8 cellular contexts compared by ENCODE assay signal in the genomic region with DNA sequence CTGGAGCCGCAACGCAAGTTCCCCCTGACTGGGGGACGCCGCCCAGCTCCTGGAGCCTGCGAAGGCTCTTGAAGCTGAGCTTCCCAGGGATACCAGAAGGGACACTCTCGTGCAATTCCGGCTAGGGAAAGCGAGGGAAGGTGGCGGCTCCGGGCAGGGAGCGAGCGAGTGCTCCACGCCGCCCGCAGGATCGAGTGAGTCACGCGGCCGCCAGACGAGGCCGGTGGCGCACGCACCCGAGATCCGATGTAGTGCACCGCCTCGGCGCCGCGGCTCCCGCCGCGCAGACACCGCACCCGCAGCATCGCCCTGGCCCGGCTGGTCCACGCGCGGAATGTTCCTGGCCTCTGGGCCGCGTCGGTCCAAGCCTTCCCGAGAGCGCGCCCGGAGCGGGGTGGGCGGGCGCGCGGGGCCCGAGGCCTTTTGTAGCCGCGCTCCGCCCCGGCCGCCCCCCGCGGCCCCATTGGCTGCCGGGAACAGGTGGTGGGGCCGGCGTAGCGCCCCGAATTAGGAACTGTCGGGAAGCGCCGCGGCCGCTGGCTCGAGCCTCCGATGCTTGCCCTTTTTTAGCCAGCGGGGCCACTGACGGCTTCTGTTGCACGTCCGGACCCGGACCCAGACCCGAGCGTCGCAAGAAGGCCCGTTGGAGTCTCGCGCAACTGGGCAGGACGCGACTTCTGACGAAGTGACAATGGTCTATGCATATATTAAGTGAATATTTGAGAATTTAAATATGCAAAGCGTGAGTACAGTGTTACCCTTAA. TPM values are rescaled to one million over a fixed set of nuclear protein-coding genes. Genes with fewer than 3 reads are reported as not detected.
DNase-seq lines count a peak whose midpoint lies in the region; ATAC-seq, FAIRE-seq and TF ChIP-seq lines count a peak whose summit lies in the region.

A gene with protein sequence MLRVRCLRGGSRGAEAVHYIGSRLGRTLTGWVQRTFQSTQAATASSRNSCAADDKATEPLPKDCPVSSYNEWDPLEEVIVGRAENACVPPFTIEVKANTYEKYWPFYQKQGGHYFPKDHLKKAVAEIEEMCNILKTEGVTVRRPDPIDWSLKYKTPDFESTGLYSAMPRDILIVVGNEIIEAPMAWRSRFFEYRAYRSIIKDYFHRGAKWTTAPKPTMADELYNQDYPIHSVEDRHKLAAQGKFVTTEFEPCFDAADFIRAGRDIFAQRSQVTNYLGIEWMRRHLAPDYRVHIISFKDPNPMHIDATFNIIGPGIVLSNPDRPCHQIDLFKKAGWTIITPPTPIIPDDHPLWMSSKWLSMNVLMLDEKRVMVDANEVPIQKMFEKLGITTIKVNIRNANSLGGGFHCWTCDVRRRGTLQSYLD (minus strand): TSS at position 396 of the 764 bp plus-strand sequence. CDS start 91 bp downstream, at position 305.

- no peaks in the 10 kb centered on the region; the same call in 2 of the 3 replicates for H3K9me3 Mint-ChIP-seq in GM23338

- peaks cover 44% of the 10 kb centered on the region for H3K27me3 Mint-ChIP-seq in GM23338 (ENCODE audit: insufficient read depth, low read depth, poor library complexity)

- H3K27ac Mint-ChIP-seq in GM23338: no peak within 1 kb of the TSS

- H3F3A ChIP-seq in GM23338 (replicated peaks; ENCODE audit: low read depth): no peaks in the 10 kb centered on the region

- H3K36me3 ChIP-seq in GM23338 (ENCODE audit: insufficient read depth) (no peaks in the 10 kb centered on the region), kidney (ENCODE audit: control insufficient read depth in 1 of 2, insufficient read depth in 2 of 2, low read length in 2 of 2) (no peaks in the 10 kb centered on the region)

- peak; percentile 93 for ATAC-seq in GM23338

- DNase-seq in GM23338 (ENCODE audit: low spot score): peak; percentile 88
- DNase-seq in LoVo (ENCODE audit: low spot score): peak; percentile 51
- peak; percentile 51 for DNase-seq in UCSD-AML1 (lab: John Stamatoyannopoulos, UW; ENCODE audit: unreplicated experiment)
- DNase-seq in cerebellum (ENCODE audit: low spot score): peak; percentile 87
- peak; percentile 94 for DNase-seq in kidney
- peak; percentile 51 for DNase-seq in stimulated activated CD4-positive, alpha-beta T cell treated with anti-CD3 and anti-CD28 coated beads, Interleukin-12 subunit alpha, Interleukin-12 subunit beta, amount 100 ng/mL, for 4 hours
- no peak for DNase-seq in KG1 (lab: John Stamatoyannopoulos, UW)

- H3K9me2 ChIP-seq in GM23338 (ENCODE audit: insufficient read depth): no peaks in the 10 kb centered on the region

- peak within 1 kb of the TSS; percentile 91 for H3K4me3 Mint-ChIP-seq in GM23338

- TF ChIP-seq CTCF in GM12875 (IDR thresholded peaks at IDR 0.05; ENCODE audit: borderline replicate concordance, insufficient read depth, low read depth, low read length): peak; percentile 26; the same call in 1 of the 2 replicates
- peak; percentile 18 to 35; a peak in 2 of 4 replicates for TF ChIP-seq CTCF in GM23338 (conservative IDR thresholded peaks at IDR 0.05; ENCODE audit: low read depth in 2 of 2)
- peak; percentile 4 for TF ChIP-seq CTCF in kidney (IDR thresholded peaks at IDR 0.05; ENCODE audit: borderline replicate concordance, extremely low read depth, insufficient read depth)

- H3K4me3 ChIP-seq in GM12875 (ENCODE audit: low read depth, low read length): peak within 1 kb of the TSS; percentile 77
- H3K4me3 ChIP-seq in GM23338: peak within 1 kb of the TSS; percentile 93
- H3K4me3 ChIP-seq in kidney (ENCODE audit: low read length in 2 of 2): peak within 1 kb of the TSS; percentile 75 to 83

- H3K4me1 Mint-ChIP-seq in GM23338: peaks cover 18% of the 10 kb centered on the region

- H2AFZ ChIP-seq in GM23338: peak within 1 kb of the TSS; percentile 100

- no peaks in the 10 kb centered on the region for H3K9me3 ChIP-seq in kidney (ENCODE audit: control insufficient read depth in 1 of 2, low read length in 2 of 2)

- FAIRE-seq in kidney (lab: Jason Lieb, UNC): no peak

- H3K4me1 ChIP-seq in GM23338 (ENCODE audit: insufficient read depth) (peaks cover 9% of the 10 kb centered on the region; the same call in 1 of the 2 replicates), kidney (ENCODE audit: control insufficient read depth in 1 of 2, insufficient read depth in 1 of 2, low read depth in 1 of 2, low read length in 2 of 2) (peaks cover 0 to 3% of the 10 kb centered on the region in 2 donors)

- peak within 1 kb of the TSS; percentile 69 to 89 for H3K9ac ChIP-seq in kidney (ENCODE audit: low read length in 2 of 2)

- peak within 1 kb of the TSS; percentile 99 for H3K4me2 ChIP-seq in GM23338

- intact Hi-C loops in kidney (cut with DNase I): no loop called here

- no peaks in the 10 kb centered on the region; the same call in 2 of the 3 replicates for H3K36me3 Mint-ChIP-seq in GM23338 (ENCODE audit: low read depth)

- peaks cover 67% of the 10 kb centered on the region for H3K27me3 ChIP-seq in GM23338 (ENCODE audit: insufficient read depth)

- no peaks in the 10 kb centered on the region for H3K79me2 ChIP-seq in GM23338 (replicated peaks; ENCODE audit: insufficient read depth)

- H4K20me1 ChIP-seq in GM23338 (replicated peaks; ENCODE audit: insufficient read depth): 0 out of 2 replicates have a peak, but pooled peaks cover 2% of the 10 kb centered on the region

- no peak within 1 kb of the TSS for H3K27ac ChIP-seq in GM23338 (ENCODE audit: low read depth)
- peak within 1 kb of the TSS; percentile 78 to 86 for H3K27ac ChIP-seq in kidney (ENCODE audit: low read depth in 2 of 2, low read length in 2 of 2)

TF ChIP-seq in GM23338, 12 proteins besides CTCF, POLR2A, EP300 and RAD21:
- TF ChIP-seq POLR2AphosphoS5 (IDR thresholded peaks at IDR 0.05; ENCODE audit: low read depth) (peak; percentile 54), ZNF331 (CRISPR knock-in tag; IDR thresholded peaks at IDR 0.05; ENCODE audit: low read depth) (no peak)

RNA-seq across cellular contexts. Expression of the gene that starts here (rescaled TPM):
- 17.5 and 21.6 TPM in 2 replicates for total RNA-seq in GM23338 (2014; rRNA removed; shearing (Covaris generic))
- polyA plus RNA-seq in GM23338 (2016; fragmentation: Nextera tagmentation; extraction: Ambion mirVana): 8.5 and 9.1 TPM in 2 replicates
- 93.4 TPM for total RNA-seq in cerebellum
- total RNA-seq in kidney: 79.5 TPM
- polyA plus RNA-seq in kidney (ENCODE audit: insufficient read depth, low read depth, low replicate concordance): 421 TPM

Comparison
In these comparisons a context has a peak if more than half of its experiments do, and no peak if none do; other contexts are left out.
1. RNA of the gene that starts here (polyA plus RNA-seq): 421 TPM in kidney (single experiment); 8.5 to 9.1 TPM in GM23338; every median in the first group is over 10 times any median in the second.
2. Peak in every context shown above with its lines, with median percentiles within 50 percentile points of each other: H3K4me3 ChIP-seq and CTCF ChIP-seq.